8 cellular contexts compared by ENCODE assay signal in the genomic region with DNA sequence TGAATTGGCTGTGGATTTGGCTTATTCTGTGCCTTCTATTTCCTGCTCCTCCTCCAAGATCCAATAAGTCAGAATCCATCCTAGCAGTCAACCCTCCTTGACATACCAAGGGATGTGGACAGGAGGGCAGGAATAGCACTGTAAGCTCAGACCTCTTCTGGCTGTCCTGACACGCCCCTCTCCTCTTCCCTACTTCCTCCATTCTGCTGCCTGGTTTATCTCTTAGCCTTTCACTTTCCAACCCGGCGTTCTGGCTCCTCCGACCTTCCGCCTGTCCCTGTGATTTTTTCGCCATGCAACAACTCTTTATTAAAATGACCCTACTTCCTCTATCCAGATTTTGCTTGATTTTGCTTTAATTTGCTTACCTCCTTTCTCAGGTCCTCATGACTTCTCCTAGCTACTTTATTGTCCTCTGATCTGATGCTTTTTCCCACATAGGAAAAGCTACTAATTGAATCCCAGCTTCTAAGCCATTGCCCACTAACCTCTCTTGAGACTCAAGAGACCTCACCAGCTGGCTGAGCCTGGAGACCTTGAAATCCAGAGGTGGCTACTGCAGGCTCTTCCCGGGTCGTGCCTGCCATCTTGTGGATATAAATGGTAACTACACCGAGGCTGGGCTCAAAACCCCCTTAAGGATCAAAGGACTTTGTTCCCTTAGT.
DNase-seq lines count a peak whose midpoint lies in the region; TF ChIP-seq lines count a peak whose summit lies in the region.
"Had no signal": no experiment of that assay in that cellular context is flagged by ENCODE, and none has a peak within 500 bp of the region (broad histone marks: within the 10 kb centered on the region; RNA-seq: fewer than 3 reads in every experiment).

No MANE protein-coding gene starts in this region.

- H3F3A ChIP-seq in MM.1S (ENCODE audit: insufficient read depth, low read length) (no peaks in the 10 kb centered on the region), SK-N-SH (replicated peaks; ENCODE audit: insufficient read depth) (no peaks in the 10 kb centered on the region)

- WGBS in SK-N-SH (ENCODE audit: low lambda C conversion rate), result 3% methylated on average over 9 of the region's 9 CpGs

- H4K20me1 ChIP-seq in MM.1S (ENCODE audit: insufficient read depth, low read length) (no peaks in the 10 kb centered on the region), SK-N-SH (ENCODE audit: insufficient read depth) (no peaks in the 10 kb centered on the region)

- H3K79me2 ChIP-seq in MM.1S (ENCODE audit: low read length) (no peaks in the 10 kb centered on the region), SK-N-SH (ENCODE audit: insufficient read depth) (no peaks in the 10 kb centered on the region)

- no peak for TF ChIP-seq EP300 in SK-N-SH (IDR thresholded peaks at IDR 0.05; ENCODE audit: borderline replicate concordance in 1 of 2, low read depth in 1 of 2, low read length in 1 of 2)

- H3K9ac ChIP-seq in MM.1S (ENCODE audit: low read length) (no peak overlapping the region), SK-N-SH (no peak overlapping the region)

- H3K4me3 ChIP-seq in H7 (ENCODE audit: insufficient read depth, low read depth, low read length) (no peak overlapping the region), MM.1S (ENCODE audit: low read length) (no peak overlapping the region), SK-N-SH (ENCODE audit: low read depth in 2 of 2, low read length in 1 of 2) (no peak overlapping the region; a peak in 1 of 4 replicates), astrocyte of the spinal cord (ENCODE audit: low read depth, low read length) (no peak overlapping the region)

- H3K27ac ChIP-seq in MM.1S (ENCODE audit: low read length) (no peak overlapping the region), SK-N-SH (ENCODE audit: low read depth in 2 of 2, low read length in 1 of 2) (no peak overlapping the region)
- H3K27ac ChIP-seq: epithelial cell of prostate had no signal

- H3K9me3 ChIP-seq in MM.1S (replicated peaks; ENCODE audit: insufficient read depth, low read length) (no peaks in the 10 kb centered on the region), SK-N-SH (no peaks in the 10 kb centered on the region)

- DNase-seq in GM10266 (ENCODE audit: extremely low spot score) (peak; percentile 56), H7 (peak; percentile 57), MM.1S (peak; percentile 55), SK-N-SH (peak; percentile 51), astrocyte of the spinal cord (ENCODE audit: low read depth, low spot score) (peak; percentile 53), iPS-NIHi7 (ENCODE audit: extremely low spot score) (peak; percentile 85)
- DNase-seq in stimulated activated CD4-positive, alpha-beta T cell treated with anti-CD3 and anti-CD28 coated beads, Interleukin-15, amount 100 ng/mL, for 48 hours (ENCODE audit: low read depth in 2 of 2), result peak; percentile 15 to 47

- H3K4me2 ChIP-seq in MM.1S (ENCODE audit: low read depth, low read length) (no peak overlapping the region), SK-N-SH (no peak overlapping the region)

- H3K9me2 ChIP-seq in MM.1S (replicated peaks; ENCODE audit: insufficient read depth, low read length) (no peaks in the 10 kb centered on the region), SK-N-SH (no peaks in the 10 kb centered on the region)

- H3K4me1 ChIP-seq in MM.1S (ENCODE audit: low read length), result no peaks in the 10 kb centered on the region
- H3K4me1 ChIP-seq in SK-N-SH (ENCODE audit: control insufficient read depth in 1 of 2, insufficient read depth in 2 of 2, low read depth in 1 of 2, low read length in 1 of 2), result no peaks in the 10 kb centered on the region

- CTCF ChIA-PET in SK-N-SH (lab: Yijun Ruan, JAX), result interaction anchor here (0.6 to 7.0 kb wide), 16 partner anchors 8 to 960 kb away, joined by 3 to 47 read pairs (median 4); no protein-coding TSS in a partner anchor

- no peak overlapping the region for H2AFZ ChIP-seq in MM.1S (ENCODE audit: low read length)
- H2AFZ ChIP-seq in SK-N-SH (ENCODE audit: low read depth), result no peak overlapping the region

- TF ChIP-seq RAD21 in SK-N-SH (IDR thresholded peaks at IDR 0.05; ENCODE audit: low read length), result peak; percentile 81

- H3K27me3 ChIP-seq in H7 (ENCODE audit: control insufficient read depth, insufficient read depth, low read length) (no peaks in the 10 kb centered on the region), MM.1S (replicated peaks; ENCODE audit: insufficient read depth, low read length) (no peaks in the 10 kb centered on the region), SK-N-SH (ENCODE audit: insufficient read depth) (no peaks in the 10 kb centered on the region)

- POLR2A ChIA-PET in SK-N-SH (lab: Yijun Ruan, JAX), result no interaction called here

- peak; percentile 90 for TF ChIP-seq CTCF in GM10266 (IDR thresholded peaks at IDR 0.05; ENCODE audit: control insufficient read depth, insufficient read depth, low read depth, missing control alignments)
- peak; percentile 81 for TF ChIP-seq CTCF in MM.1S (IDR thresholded peaks at IDR 0.05; ENCODE audit: low read length)
- TF ChIP-seq CTCF in SK-N-SH (IDR thresholded peaks at IDR 0.05), result peak; percentile 78
- TF ChIP-seq CTCF in astrocyte of the spinal cord (IDR thresholded peaks at IDR 0.05; ENCODE audit: low read depth, low read length), result peak; percentile 71

- no peaks in the 10 kb centered on the region for H3K36me3 ChIP-seq in H7 (replicated peaks; ENCODE audit: control insufficient read depth, insufficient read depth, low read length)
- no peaks in the 10 kb centered on the region for H3K36me3 ChIP-seq in MM.1S (replicated peaks; ENCODE audit: insufficient read depth, low read length)
- no peaks in the 10 kb centered on the region for H3K36me3 ChIP-seq in SK-N-SH (replicated peaks in 1 of 2; ENCODE audit: control insufficient read depth in 1 of 2, insufficient read depth in 2 of 2, low read length in 1 of 2)

- in situ Hi-C loops in astrocyte of the spinal cord (cut with HindIII; ENCODE audit: low sequenced_read_pairs), result no loop called here

TF ChIP-seq in SK-N-SH, 30 proteins besides CTCF, POLR2A, EP300 and RAD21:
- TF ChIP-seq SMC3 (IDR thresholded peaks at IDR 0.05; ENCODE audit: low read depth, low read length), result peak; percentile 48
- no peak for TF ChIP-seq FOXJ3 (CRISPR knock-in tag; IDR thresholded peaks at IDR 0.05)
TF ChIP-seq in SK-N-SH: peak in this region for 1.

Comparison
In these comparisons a context has a peak if more than half of its experiments do, and no peak if none do; other contexts are left out.
1. DNase-seq: peak in every context shown above with its lines; median percentile 85 in iPS-NIHi7; 57 in H7; 56 in GM10266; 55 in MM.1S; 53 in astrocyte of the spinal cord; 51 in SK-N-SH; 31 in stimulated activated CD4-positive, alpha-beta T cell treated with anti-CD3 and anti-CD28 coated beads, Interleukin-15, amount 100 ng/mL, for 48 hours.